In genomic region chr3:71532639-71533395, GRCh38 we compare ENCODE assay signal across 13 cellular contexts. TPM values are rescaled to one million over a fixed set of nuclear protein-coding genes. Genes with fewer than 3 reads are reported as not detected.
DNase-seq lines count a peak whose midpoint lies in the region; TF ChIP-seq lines count a peak whose summit lies in the region.
"Had no signal": no experiment of that assay in that cellular context is flagged by ENCODE, and none has a peak within 500 bp of the region (broad histone marks: within the 10 kb centered on the region; RNA-seq: fewer than 3 reads in every experiment).

No MANE protein-coding gene starts in this region.

- DNase-seq in Calu3 (no peak), NCI-H226 (peak; percentile 66), epithelial cell of esophagus (ENCODE audit: low read depth) (peak; percentile 78), osteocyte (ENCODE audit: extremely low spot score, unreplicated experiment) (no peak), AG08396 (ENCODE audit: low spot score) (no peak), globus pallidus (ENCODE audit: low spot score) (no peak), dorsolateral prefrontal cortex (no peak)
- no peak for DNase-seq in effector CD4-positive, alpha-beta T cell
- DNase-seq: activated T-cell treated with anti-CD3 and anti-CD28 coated beads, Interleukin-2, amount 50 U/mL, for 72 hours; aorta; CD4-positive, alpha-beta memory T cell; NCI-H1417; stimulated activated naive CD8-positive, alpha-beta T cell treated with anti-CD3 and anti-CD28 coated beads, Interleukin-15, amount 100 ng/mL, for 72 hours had no signal

- TF ChIP-seq CTCF in Calu3 (IDR thresholded peaks at IDR 0.05; ENCODE audit: unreplicated experiment), result no peak
- no peak for TF ChIP-seq CTCF in epithelial cell of esophagus (IDR thresholded peaks at IDR 0.05; ENCODE audit: insufficient read depth, low read depth, low read length, missing control alignments)
- no peak for TF ChIP-seq CTCF in osteocyte (IDR thresholded peaks at IDR 0.05)
- no peak for TF ChIP-seq CTCF in dorsolateral prefrontal cortex (IDR thresholded peaks at IDR 0.05 in 54 of 56, conservative IDR thresholded peaks at IDR 0.05 in 2 of 56; ENCODE audit: low read depth in 1 of 56, partially characterized antibody in 56 of 56)

- intact Hi-C loops in Calu3 (cut with micrococcal nuclease; ENCODE audit: unreplicated experiment), result no loop called here
- intact Hi-C loops in dorsolateral prefrontal cortex (cut with DNase I), result no loop called here

- H3K4me3 Mint-ChIP-seq in Calu3 (ENCODE audit: low read depth, unreplicated experiment) (no peak overlapping the region), osteocyte (ENCODE audit: unreplicated experiment) (peak overlapping the region; percentile 10)
- H3K4me3 Mint-ChIP-seq: activated T-cell treated with anti-CD3 and anti-CD28 coated beads, Interleukin-2, amount 50 U/mL, for 72 hours; CD4-positive, alpha-beta memory T cell; stimulated activated naive CD8-positive, alpha-beta T cell treated with anti-CD3 and anti-CD28 coated beads, Interleukin-15, amount 100 ng/mL, for 72 hours had no signal

- H3K27ac ChIP-seq in dorsolateral prefrontal cortex, result no peak overlapping the region

- CTCF ChIA-PET in Calu3 (lab: Charles Lee), result no interaction called here

- H3K36me3 Mint-ChIP-seq in Calu3 (ENCODE audit: insufficient read depth, unreplicated experiment) (peaks cover 5% of the 10 kb centered on the region), osteocyte (ENCODE audit: unreplicated experiment) (peaks cover 10% of the 10 kb centered on the region)

- peak overlapping the region; percentile 76 for H3K27ac Mint-ChIP-seq in Calu3 (ENCODE audit: unreplicated experiment)
- peak overlapping the region; percentile 94 for H3K27ac Mint-ChIP-seq in osteocyte (ENCODE audit: unreplicated experiment)
- H3K27ac Mint-ChIP-seq: activated T-cell treated with anti-CD3 and anti-CD28 coated beads, Interleukin-2, amount 50 U/mL, for 72 hours; CD4-positive, alpha-beta memory T cell; stimulated activated naive CD8-positive, alpha-beta T cell treated with anti-CD3 and anti-CD28 coated beads, Interleukin-15, amount 100 ng/mL, for 72 hours had no signal

- no peaks in the 10 kb centered on the region for H3K27me3 ChIP-seq in dorsolateral prefrontal cortex

- no peaks in the 10 kb centered on the region for H3K27me3 Mint-ChIP-seq in Calu3 (ENCODE audit: unreplicated experiment)
- H3K27me3 Mint-ChIP-seq in osteocyte (ENCODE audit: unreplicated experiment), result no peaks in the 10 kb centered on the region
- H3K27me3 Mint-ChIP-seq: CD4-positive, alpha-beta memory T cell; stimulated activated naive CD8-positive, alpha-beta T cell treated with anti-CD3 and anti-CD28 coated beads, Interleukin-15, amount 100 ng/mL, for 72 hours had no signal

- no TSS peak for BruUV-seq in Calu3 (replicated peaks; lab: Mats Ljungman, UMichigan)

- no peaks in the 10 kb centered on the region for H3K9me3 Mint-ChIP-seq in Calu3 (ENCODE audit: low read depth, unreplicated experiment)
- no peaks in the 10 kb centered on the region for H3K9me3 Mint-ChIP-seq in osteocyte (ENCODE audit: unreplicated experiment)
- H3K9me3 Mint-ChIP-seq: activated T-cell treated with anti-CD3 and anti-CD28 coated beads, Interleukin-2, amount 50 U/mL, for 72 hours; CD4-positive, alpha-beta memory T cell; stimulated activated naive CD8-positive, alpha-beta T cell treated with anti-CD3 and anti-CD28 coated beads, Interleukin-15, amount 100 ng/mL, for 72 hours had no signal

- H3K4me1 Mint-ChIP-seq in Calu3 (ENCODE audit: low read depth, unreplicated experiment), result peaks cover 61% of the 10 kb centered on the region
- peaks cover 83% of the 10 kb centered on the region for H3K4me1 Mint-ChIP-seq in osteocyte (ENCODE audit: unreplicated experiment)

- H3K4me3 ChIP-seq in epithelial cell of esophagus (ENCODE audit: low read length) (no peak overlapping the region), dorsolateral prefrontal cortex (no peak overlapping the region)

RNA-seq across cellular contexts. Expression of gene FOXP1, which starts 50.7 kb away (rescaled TPM):
- total RNA-seq in Calu3 (2022) (81.6 and 82.8 TPM in 2 replicates), osteocyte (195 and 198 TPM in 2 replicates), dorsolateral prefrontal cortex (100 to 1,000 TPM in 108 of 120 experiments, 10 to 100 TPM in 12; 84.2 to 160 (median 118) TPM)

Comparison
In these comparisons a context has a peak if more than half of its experiments do, and no peak if none do; other contexts are left out.
1. DNase-seq: peak in NCI-H226 (single experiment) and epithelial cell of esophagus (single experiment); none in Calu3 (single experiment), osteocyte (single experiment), AG08396 (single experiment), globus pallidus (single experiment), effector CD4-positive, alpha-beta T cell (single experiment) and dorsolateral prefrontal cortex (0 of 10).